7 cellular contexts compared by ENCODE assay signal in genomic region chr11:63592975-63593395, GRCh38. TPM values are rescaled to one million over a fixed set of nuclear protein-coding genes. Genes with fewer than 3 reads are reported as not detected.
A peak's percentile ranks its signal among the peaks of the same experiment; 100 is the strongest.
DNase-seq lines count a peak whose midpoint lies in the region; ATAC-seq and TF ChIP-seq lines count a peak whose summit lies in the region.

No MANE protein-coding gene starts in this region.

- H3K27me3 Mint-ChIP-seq in CD8-positive, alpha-beta memory T cell = peaks cover 0 to 1% of the 10 kb centered on the region in 2 donors

- TF ChIP-seq POLR2A in right lobe of liver (IDR thresholded peaks at IDR 0.05) = no peak

- intact Hi-C loops in right lobe of liver (cut with DNase I) = no loop called here

- H3K4me1 Mint-ChIP-seq in CD8-positive, alpha-beta memory T cell = peaks cover 0 to 6% (median 2%) of the 10 kb centered on the region in 3 donors

- 89% methylated on average over 3 of the region's 4 CpGs for WGBS in right lobe of liver (ENCODE audit: insufficient coverage, low coverage, low lambda C conversion rate, missing lambda C conversion rate)

- POLR2A ChIA-PET in CD8-positive, alpha-beta memory T cell (lab: Charles Lee) = no interaction called here

- peaks cover 0 to 49% (median 0%) of the 10 kb centered on the region in 4 donors for H3K36me3 ChIP-seq in right lobe of liver
- no peaks in the 10 kb centered on the region for H3K36me3 ChIP-seq in CD8-positive, alpha-beta memory T cell (ENCODE audit: insufficient read depth, low read length)

- H3K27ac ChIP-seq in right lobe of liver = no peak overlapping the region
- no peak overlapping the region for H3K27ac ChIP-seq in CD8-positive, alpha-beta memory T cell (ENCODE audit: low read depth, low read length)

- no peaks in the 10 kb centered on the region for H3K27me3 ChIP-seq in right lobe of liver
- no peaks in the 10 kb centered on the region for H3K27me3 ChIP-seq in CD8-positive, alpha-beta memory T cell (ENCODE audit: insufficient read depth, low read length, poor library complexity, severe bottlenecking)

- H3K4me3 Mint-ChIP-seq in CD8-positive, alpha-beta memory T cell = no peak overlapping the region

- H3K9me3 ChIP-seq in right lobe of liver = no peaks in the 10 kb centered on the region
- no peaks in the 10 kb centered on the region for H3K9me3 ChIP-seq in CD8-positive, alpha-beta memory T cell (ENCODE audit: low read length)

- H3K27ac Mint-ChIP-seq in CD8-positive, alpha-beta memory T cell = peak overlapping the region in 3 of 8 donors; percentile 15 to 29 (median 17)

- no peaks in the 10 kb centered on the region for H3K9me3 Mint-ChIP-seq in CD8-positive, alpha-beta memory T cell

- ATAC-seq in right lobe of liver = peak; percentile 56 to 63 (median 58)
- ATAC-seq in HG02852 (IDR thresholded peaks at IDR 0.05; ENCODE audit: unreplicated experiment) = no peak

- no peak for TF ChIP-seq EP300 in Ishikawa (IDR thresholded peaks at IDR 0.05; ENCODE audit: borderline replicate concordance)

- peak; percentile 77 for DNase-seq in ELF-1 (ENCODE audit: low read depth, low spot score)
- DNase-seq in astrocyte of the spinal cord (ENCODE audit: low read depth, low spot score) = peak; percentile 30
- DNase-seq in right lobe of liver = no peak
- DNase-seq in stimulated activated CD4-positive, alpha-beta T cell treated with anti-CD3 and anti-CD28 coated beads, Interleukin-1b, Interleukin-23, amount 100 ng/mL, for 48 hours = no peak
- no peak for DNase-seq in CD8-positive, alpha-beta memory T cell

- peak; percentile 59 for TF ChIP-seq RAD21 in Ishikawa (IDR thresholded peaks at IDR 0.05; ENCODE audit: low read depth)

- peaks cover 23 to 64% (median 35%) of the 10 kb centered on the region in 3 donors for H3K36me3 Mint-ChIP-seq in CD8-positive, alpha-beta memory T cell

- in situ Hi-C loops in astrocyte of the spinal cord (cut with HindIII; ENCODE audit: low sequenced_read_pairs) = no loop called here

- H3K4me3 ChIP-seq in astrocyte of the spinal cord (ENCODE audit: low read depth, low read length) (no peak overlapping the region), right lobe of liver (no peak overlapping the region)
- H3K4me3 ChIP-seq in CD8-positive, alpha-beta memory T cell (ENCODE audit: low read length) = no peak overlapping the region

- no peaks in the 10 kb centered on the region for H3K4me1 ChIP-seq in right lobe of liver
- no peaks in the 10 kb centered on the region for H3K4me1 ChIP-seq in CD8-positive, alpha-beta memory T cell (ENCODE audit: insufficient read depth, low read length)

- CTCF ChIA-PET in CD8-positive, alpha-beta memory T cell (lab: Charles Lee) = interaction anchor here (1.8 kb wide), 1 partner anchor 43 kb away, joined by 4 read pairs; no protein-coding TSS in a partner anchor

- TF ChIP-seq CTCF in astrocyte of the spinal cord (IDR thresholded peaks at IDR 0.05; ENCODE audit: low read depth, low read length) (peak; percentile 78), right lobe of liver (IDR thresholded peaks at IDR 0.05) (peak; percentile 43 to 57 (median 48))

TF ChIP-seq in Ishikawa, 13 proteins besides CTCF, POLR2A, EP300 and RAD21:
- TF ChIP-seq TCF12 (IDR thresholded peaks at IDR 0.05; ENCODE audit: low read depth) = no peak
- TF ChIP-seq, protein P1, sequence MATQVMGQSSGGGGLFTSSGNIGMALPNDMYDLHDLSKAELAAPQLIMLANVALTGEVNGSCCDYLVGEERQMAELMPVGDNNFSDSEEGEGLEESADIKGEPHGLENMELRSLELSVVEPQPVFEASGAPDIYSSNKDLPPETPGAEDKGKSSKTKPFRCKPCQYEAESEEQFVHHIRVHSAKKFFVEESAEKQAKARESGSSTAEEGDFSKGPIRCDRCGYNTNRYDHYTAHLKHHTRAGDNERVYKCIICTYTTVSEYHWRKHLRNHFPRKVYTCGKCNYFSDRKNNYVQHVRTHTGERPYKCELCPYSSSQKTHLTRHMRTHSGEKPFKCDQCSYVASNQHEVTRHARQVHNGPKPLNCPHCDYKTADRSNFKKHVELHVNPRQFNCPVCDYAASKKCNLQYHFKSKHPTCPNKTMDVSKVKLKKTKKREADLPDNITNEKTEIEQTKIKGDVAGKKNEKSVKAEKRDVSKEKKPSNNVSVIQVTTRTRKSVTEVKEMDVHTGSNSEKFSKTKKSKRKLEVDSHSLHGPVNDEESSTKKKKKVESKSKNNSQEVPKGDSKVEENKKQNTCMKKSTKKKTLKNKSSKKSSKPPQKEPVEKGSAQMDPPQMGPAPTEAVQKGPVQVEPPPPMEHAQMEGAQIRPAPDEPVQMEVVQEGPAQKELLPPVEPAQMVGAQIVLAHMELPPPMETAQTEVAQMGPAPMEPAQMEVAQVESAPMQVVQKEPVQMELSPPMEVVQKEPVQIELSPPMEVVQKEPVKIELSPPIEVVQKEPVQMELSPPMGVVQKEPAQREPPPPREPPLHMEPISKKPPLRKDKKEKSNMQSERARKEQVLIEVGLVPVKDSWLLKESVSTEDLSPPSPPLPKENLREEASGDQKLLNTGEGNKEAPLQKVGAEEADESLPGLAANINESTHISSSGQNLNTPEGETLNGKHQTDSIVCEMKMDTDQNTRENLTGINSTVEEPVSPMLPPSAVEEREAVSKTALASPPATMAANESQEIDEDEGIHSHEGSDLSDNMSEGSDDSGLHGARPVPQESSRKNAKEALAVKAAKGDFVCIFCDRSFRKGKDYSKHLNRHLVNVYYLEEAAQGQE (IDR thresholded peaks at IDR 0.05; ENCODE audit: low read depth) = peak; percentile 82

RNA-seq across cellular contexts. Expression of gene PLAAT3, which starts 21.2 kb away (rescaled TPM):
- 10 to 100 TPM; 24.4 to 76.1 (median 52.2) TPM for total RNA-seq in right lobe of liver
- 10 to 100 TPM; 13.9 to 16.0 TPM for total RNA-seq in CD8-positive, alpha-beta memory T cell
- 39.5 TPM for polyA plus RNA-seq in CD8-positive, alpha-beta memory T cell

RNA-seq across cellular contexts. Expression of gene PLAAT2, which starts 29.8 kb away (rescaled TPM):
- 1 to 10 TPM in 2 of 6 experiments, under 1 TPM in 1, not detected in 3; 0.42 to 2.2 (median 1.1) TPM for total RNA-seq in right lobe of liver
- total RNA-seq in CD8-positive, alpha-beta memory T cell = under 1 TPM in 1 of 2 experiments, not detected in 1; 0.31 TPM
- polyA plus RNA-seq in CD8-positive, alpha-beta memory T cell = not detected

RNA-seq across cellular contexts. Expression of gene PLAAT4, which starts 56.4 kb away (rescaled TPM):
- 10 to 100 TPM; 15.9 to 56.8 (median 47.0) TPM for total RNA-seq in right lobe of liver
- total RNA-seq in CD8-positive, alpha-beta memory T cell = 10 to 100 TPM; 20.5 to 21.8 TPM
- 612 TPM for polyA plus RNA-seq in CD8-positive, alpha-beta memory T cell

Comparison
In these comparisons a context has a peak if more than half of its experiments do, and no peak if none do; other contexts are left out.
1. DNase-seq: peak in ELF-1 (single experiment) and astrocyte of the spinal cord (single experiment); none in right lobe of liver (0 of 3), stimulated activated CD4-positive, alpha-beta T cell treated with anti-CD3 and anti-CD28 coated beads, Interleukin-1b, Interleukin-23, amount 100 ng/mL, for 48 hours (single experiment) and CD8-positive, alpha-beta memory T cell (0 of 5).